Comparison of ENCODE assay signal across 9 cellular contexts in the genomic region with DNA sequence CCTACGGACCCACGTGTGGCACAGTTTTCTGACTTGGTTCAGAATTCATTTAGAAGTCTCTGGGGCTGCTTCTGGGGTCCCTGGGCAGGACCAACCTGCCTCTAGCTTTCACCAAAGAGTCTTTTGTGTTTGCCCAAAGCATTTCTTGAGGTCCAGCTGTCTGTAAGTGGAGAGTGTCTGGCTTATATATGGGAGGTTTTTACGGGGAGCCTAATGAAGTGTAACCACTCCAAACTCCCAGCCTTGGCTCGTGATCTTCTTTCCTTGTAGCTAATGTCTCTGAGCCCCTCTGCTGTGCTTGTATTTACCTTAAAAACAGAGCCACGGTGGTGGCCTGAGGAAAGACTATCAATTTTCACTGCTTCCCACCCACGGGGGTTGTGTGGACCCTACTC.
DNase-seq lines count a peak whose midpoint lies in the region; TF ChIP-seq lines count a peak whose summit lies in the region.
"Had no signal": no experiment of that assay in that cellular context is flagged by ENCODE, and none has a peak within 500 bp of the region (broad histone marks: within the 10 kb centered on the region; RNA-seq: fewer than 3 reads in every experiment).

No MANE protein-coding gene starts in this region.

- H3K4me1 ChIP-seq in BLaER1 (peaks cover 27% of the 10 kb centered on the region), Caco-2 (no peaks in the 10 kb centered on the region), testis (peaks cover 5% of the 10 kb centered on the region)
- H3K4me1 ChIP-seq in BLaER1 treated with 17β-estradiol and CSF1 and Interleukin-3, amounts not matched to agents 10 nM and 100 nM: peaks cover 0 to 28% (median 22%) of the 10 kb centered on the region in 10 experiments; a peak in 14 of 20 replicates

- H3K27ac ChIP-seq in BLaER1: no peak overlapping the region
- H3K27ac ChIP-seq in BLaER1 treated with 17β-estradiol and CSF1 and Interleukin-3, amounts not matched to agents 10 nM and 100 nM: no peak overlapping the region
- H3K27ac ChIP-seq in testis: no peak overlapping the region

- CTCF ChIA-PET in Caco-2 (lab: Charles Lee): no interaction called here

- DNase-seq in NCI-H524 (lab: John Stamatoyannopoulos, UW) (peak; percentile 90 to 92), cortex of kidney (lab: John Stamatoyannopoulos, UW) (no peak), Caco-2 (no peak), testis (no peak)
- DNase-seq: AML-193, COR-L47 had no signal

- POLR2A ChIA-PET in Caco-2 (lab: Charles Lee): interaction anchor here (0.6 kb wide), 1 partner anchor 15 kb away, joined by 3 read pairs; no protein-coding TSS in a partner anchor

- H3K4me3 Mint-ChIP-seq in nephron (peak overlapping the region in 1 of 3 experiments; percentile 9), Caco-2 (ENCODE audit: unreplicated experiment) (no peak overlapping the region)

- BruUV-seq in Caco-2 (replicated peaks; lab: Mats Ljungman, UMichigan): no TSS peak

- H3K36me3 ChIP-seq in BLaER1 (peaks cover 3% of the 10 kb centered on the region; the same call in 1 of the 2 replicates), Caco-2 (ENCODE audit: control insufficient read depth, insufficient read depth, low read length) (no peaks in the 10 kb centered on the region), testis (ENCODE audit: low read depth, missing control alignments) (no peaks in the 10 kb centered on the region)
- peaks cover 0 to 79% (median 0%) of the 10 kb centered on the region in 11 experiments; a peak in 5 of 22 replicates for H3K36me3 ChIP-seq in BLaER1 treated with 17β-estradiol and CSF1 and Interleukin-3, amounts not matched to agents 10 nM and 100 nM

- H3K4me3 ChIP-seq in BLaER1 (no peak overlapping the region), Caco-2 (ENCODE audit: low read depth, low read length) (no peak overlapping the region), testis (no peak overlapping the region)
- no peak overlapping the region for H3K4me3 ChIP-seq in BLaER1 treated with 17β-estradiol and CSF1 and Interleukin-3, amounts not matched to agents 10 nM and 100 nM

- H3K36me3 Mint-ChIP-seq in nephron (ENCODE audit: low read depth): peaks cover 69% of the 10 kb centered on the region
- peaks cover 31% of the 10 kb centered on the region for H3K36me3 Mint-ChIP-seq in Caco-2 (ENCODE audit: insufficient read depth, unreplicated experiment)

- H3K9me3 Mint-ChIP-seq in nephron (peaks cover 5% of the 10 kb centered on the region), Caco-2 (ENCODE audit: unreplicated experiment) (peaks cover 10% of the 10 kb centered on the region)

- H3K4me1 Mint-ChIP-seq in nephron (peaks cover 18% of the 10 kb centered on the region), Caco-2 (ENCODE audit: low read depth, unreplicated experiment) (no peaks in the 10 kb centered on the region)

- no peaks in the 10 kb centered on the region for H3K27me3 ChIP-seq in BLaER1
- no peaks in the 10 kb centered on the region for H3K27me3 ChIP-seq in BLaER1 treated with 17β-estradiol and CSF1 and Interleukin-3, amounts not matched to agents 10 nM and 100 nM
- H3K27me3 ChIP-seq in Caco-2 (replicated peaks; ENCODE audit: control insufficient read depth, insufficient read depth, low read length): no peaks in the 10 kb centered on the region
- no peaks in the 10 kb centered on the region for H3K27me3 ChIP-seq in testis

- 81 to 82% methylated on average over 6 of the region's 6 CpGs for WGBS in testis, 2 donors

- no peaks in the 10 kb centered on the region for H3K27me3 Mint-ChIP-seq in nephron (ENCODE audit: low read depth)
- H3K27me3 Mint-ChIP-seq in Caco-2 (ENCODE audit: insufficient read depth, unreplicated experiment): no peaks in the 10 kb centered on the region

- intact Hi-C loops in Caco-2 (cut with micrococcal nuclease; ENCODE audit: unreplicated experiment) (no loop called here), testis (cut with DNase I; ENCODE audit: low total_unique reads) (no loop called here)

- no peaks in the 10 kb centered on the region for H4K20me1 ChIP-seq in BLaER1
- H4K20me1 ChIP-seq in BLaER1 treated with 17β-estradiol and CSF1 and Interleukin-3, amounts not matched to agents 10 nM and 100 nM: no peaks in the 10 kb centered on the region

- H3K9me3 ChIP-seq in BLaER1 (no peaks in the 10 kb centered on the region; the same call in 1 of the 2 replicates), Caco-2 (no peaks in the 10 kb centered on the region), testis (no peaks in the 10 kb centered on the region)
- H3K9me3 ChIP-seq in BLaER1 treated with 17β-estradiol and CSF1 and Interleukin-3, amounts not matched to agents 10 nM and 100 nM (replicated peaks in 1 of 11): peaks cover 0 to 6% (median 0%) of the 10 kb centered on the region in 11 experiments; a peak in 1 of 22 replicates

- H3K4me2 ChIP-seq in BLaER1: peak overlapping the region; percentile 57
- peak overlapping the region in 9 of 11 experiments; percentile 1 to 65 (median 39); a peak in 12 of 22 replicates for H3K4me2 ChIP-seq in BLaER1 treated with 17β-estradiol and CSF1 and Interleukin-3, amounts not matched to agents 10 nM and 100 nM

- no peak for TF ChIP-seq POLR2A in testis (IDR thresholded peaks at IDR 0.05)

- H3K27ac Mint-ChIP-seq in nephron: peak overlapping the region; percentile 37 to 92 (median 92)
- no peak overlapping the region for H3K27ac Mint-ChIP-seq in Caco-2 (ENCODE audit: unreplicated experiment)

- H3K9ac ChIP-seq in BLaER1: no peak overlapping the region
- no peak overlapping the region for H3K9ac ChIP-seq in BLaER1 treated with 17β-estradiol and CSF1 and Interleukin-3, amounts not matched to agents 10 nM and 100 nM

- TF ChIP-seq CTCF in nephron (IDR thresholded peaks at IDR 0.05; ENCODE audit: unreplicated experiment in 3 of 3): no peak
- TF ChIP-seq CTCF in Caco-2 (IDR thresholded peaks at IDR 0.05; ENCODE audit: insufficient read depth in 1 of 2, low read depth in 1 of 2, low read length in 1 of 2, severe bottlenecking in 1 of 2, unreplicated experiment in 1 of 2): no peak
- no peak for TF ChIP-seq CTCF in testis (IDR thresholded peaks at IDR 0.05)

Comparison
In these comparisons a context has a peak if more than half of its experiments do, and no peak if none do; other contexts are left out.
1. DNase-seq: peak in NCI-H524 (2 of 2); none in cortex of kidney (single experiment), Caco-2 (0 of 2) and testis (single experiment).